Comparison of ENCODE assay signal across 14 cellular contexts in the genomic region with DNA sequence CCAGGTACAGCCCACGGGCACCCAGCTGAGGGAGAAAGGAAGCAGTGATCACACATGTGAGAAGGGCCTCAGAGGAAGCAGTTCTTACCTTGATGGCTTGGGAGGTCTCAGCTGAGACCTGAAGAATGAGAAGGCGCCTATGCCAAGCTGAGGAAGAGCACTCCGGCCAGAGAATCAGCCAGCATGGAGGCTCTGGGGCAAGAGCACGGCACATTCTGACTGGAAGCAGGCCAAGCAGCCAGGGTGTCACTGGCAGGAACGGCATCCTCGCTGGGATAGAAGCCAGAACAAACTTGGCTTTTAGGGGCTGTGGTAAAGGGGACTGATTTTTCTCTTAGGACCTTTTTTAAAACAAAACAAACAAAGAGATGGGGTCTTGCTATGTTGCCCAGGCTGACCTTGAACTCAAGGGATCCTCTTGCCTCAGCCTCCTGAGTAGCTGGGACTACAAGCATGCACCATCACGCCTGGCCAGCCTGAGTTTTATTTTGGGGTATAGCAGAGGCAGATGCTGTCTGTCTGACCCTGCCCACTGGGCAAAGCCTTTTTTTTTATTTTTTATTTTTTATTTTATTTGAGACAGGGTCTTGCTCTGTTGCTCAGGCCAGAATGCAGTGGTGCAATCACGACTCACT. TPM values are rescaled to one million over a fixed set of nuclear protein-coding genes. Genes with fewer than 3 reads are reported as not detected.
DNase-seq lines count a peak whose midpoint lies in the region; ATAC-seq, FAIRE-seq and TF ChIP-seq lines count a peak whose summit lies in the region.
"Had no signal": no experiment of that assay in that cellular context is flagged by ENCODE, and none has a peak within 500 bp of the region (broad histone marks: within the 10 kb centered on the region; RNA-seq: fewer than 3 reads in every experiment).

No MANE protein-coding gene starts in this region.

- H3K4me3 ChIP-seq in right atrium auricular region (no peak overlapping the region), thoracic aorta (no peak overlapping the region), colonic mucosa (no peak overlapping the region)
- H3K4me3 ChIP-seq: SJSA1 had no signal

- FAIRE-seq in frontal cortex (lab: Jason Lieb, UNC): no peak
- FAIRE-seq: H54 had no signal

- no peaks in the 10 kb centered on the region for H3K27me3 ChIP-seq in right atrium auricular region
- no peaks in the 10 kb centered on the region for H3K27me3 ChIP-seq in thoracic aorta (replicated peaks; ENCODE audit: insufficient read depth)
- H3K27me3 ChIP-seq in colonic mucosa: no peaks in the 10 kb centered on the region
- H3K27me3 ChIP-seq: SJSA1 had no signal

- no peaks in the 10 kb centered on the region for H3K27me3 Mint-ChIP-seq in activated CD4-positive, alpha-beta T cell treated with anti-CD3 and anti-CD28 coated beads, Interleukin-2, amount 10 ng/mL, durations not matched to agents 24 days and 14 days
- H3K27me3 Mint-ChIP-seq in central memory CD8-positive, alpha-beta T cell: no peaks in the 10 kb centered on the region
- no peaks in the 10 kb centered on the region for H3K27me3 Mint-ChIP-seq in activated T-helper 17 cell treated with anti-CD3 and anti-CD28 coated beads, Interleukin-2, amount 50 U/mL, for 72 hours

- H3K9me3 Mint-ChIP-seq in activated CD4-positive, alpha-beta T cell treated with anti-CD3 and anti-CD28 coated beads, Interleukin-2, amount 10 ng/mL, durations not matched to agents 24 days and 14 days: no peaks in the 10 kb centered on the region
- no peaks in the 10 kb centered on the region for H3K9me3 Mint-ChIP-seq in central memory CD8-positive, alpha-beta T cell
- H3K9me3 Mint-ChIP-seq in activated T-helper 17 cell treated with anti-CD3 and anti-CD28 coated beads, Interleukin-2, amount 50 U/mL, for 72 hours: no peaks in the 10 kb centered on the region

- H3K36me3 ChIP-seq in right atrium auricular region (peaks cover 35% of the 10 kb centered on the region), thoracic aorta (peaks cover 19% of the 10 kb centered on the region), colonic mucosa (peaks cover 6% of the 10 kb centered on the region)

- H3K27ac Mint-ChIP-seq in activated CD4-positive, alpha-beta T cell treated with anti-CD3 and anti-CD28 coated beads, Interleukin-2, amount 10 ng/mL, durations not matched to agents 24 days and 14 days: peak overlapping the region; percentile 63
- peak overlapping the region; percentile 6 for H3K27ac Mint-ChIP-seq in central memory CD8-positive, alpha-beta T cell (ENCODE audit: low read depth)
- no peak overlapping the region for H3K27ac Mint-ChIP-seq in activated T-helper 17 cell treated with anti-CD3 and anti-CD28 coated beads, Interleukin-2, amount 50 U/mL, for 72 hours

- no peak for TF ChIP-seq CTCF in right atrium auricular region (IDR thresholded peaks at IDR 0.05)
- TF ChIP-seq CTCF in thoracic aorta (IDR thresholded peaks at IDR 0.05): no peak
- TF ChIP-seq CTCF in colonic mucosa (IDR thresholded peaks at IDR 0.05): no peak

- H3K4me1 ChIP-seq in right atrium auricular region (peaks cover 0 to 21% of the 10 kb centered on the region in 2 donors), thoracic aorta (ENCODE audit: control insufficient read depth in 1 of 2, low read depth in 2 of 2) (peaks cover 0 to 10% of the 10 kb centered on the region in 2 donors), colonic mucosa (no peaks in the 10 kb centered on the region)
- H3K4me1 ChIP-seq: SJSA1 had no signal

- H3K27ac ChIP-seq in right atrium auricular region (peak overlapping the region; percentile 61 to 69), thoracic aorta (peak overlapping the region; percentile 23 to 46), colonic mucosa (no peak overlapping the region)
- H3K27ac ChIP-seq: SJSA1 had no signal

- no peak overlapping the region for H3K4me3 Mint-ChIP-seq in activated CD4-positive, alpha-beta T cell treated with anti-CD3 and anti-CD28 coated beads, Interleukin-2, amount 10 ng/mL, durations not matched to agents 24 days and 14 days
- no peak overlapping the region for H3K4me3 Mint-ChIP-seq in central memory CD8-positive, alpha-beta T cell
- H3K4me3 Mint-ChIP-seq in activated T-helper 17 cell treated with anti-CD3 and anti-CD28 coated beads, Interleukin-2, amount 50 U/mL, for 72 hours: no peak overlapping the region

- ATAC-seq in central memory CD8-positive, alpha-beta T cell (replicated peaks; ENCODE audit: extremely low read depth, poor library complexity, severe bottlenecking): no peak
- ATAC-seq in thoracic aorta (ENCODE audit: insufficient number of reproducible peaks, low FRiP score, low read depth): no peak
- no peak for ATAC-seq in activated T-helper 17 cell treated with anti-CD3 and anti-CD28 coated beads, Interleukin-2, amount 50 U/mL, for 72 hours (replicated peaks)

- H3K9me3 ChIP-seq in right atrium auricular region (no peaks in the 10 kb centered on the region), thoracic aorta (no peaks in the 10 kb centered on the region), colonic mucosa (no peaks in the 10 kb centered on the region)
- H3K9me3 ChIP-seq: SJSA1 had no signal

- H3K4me1 Mint-ChIP-seq in activated CD4-positive, alpha-beta T cell treated with anti-CD3 and anti-CD28 coated beads, Interleukin-2, amount 10 ng/mL, durations not matched to agents 24 days and 14 days: no peaks in the 10 kb centered on the region
- no peaks in the 10 kb centered on the region for H3K4me1 Mint-ChIP-seq in central memory CD8-positive, alpha-beta T cell
- no peaks in the 10 kb centered on the region for H3K4me1 Mint-ChIP-seq in activated T-helper 17 cell treated with anti-CD3 and anti-CD28 coated beads, Interleukin-2, amount 50 U/mL, for 72 hours

- intact Hi-C loops in activated CD4-positive, alpha-beta T cell treated with anti-CD3 and anti-CD28 coated beads, Interleukin-2, amount 10 ng/mL, durations not matched to agents 24 days and 14 days (cut with micrococcal nuclease): no loop called here
- intact Hi-C loops in colonic mucosa (cut with DNase I): no loop called here

- H3K36me3 Mint-ChIP-seq in activated CD4-positive, alpha-beta T cell treated with anti-CD3 and anti-CD28 coated beads, Interleukin-2, amount 10 ng/mL, durations not matched to agents 24 days and 14 days (ENCODE audit: low read depth): peaks cover 38% of the 10 kb centered on the region
- H3K36me3 Mint-ChIP-seq in central memory CD8-positive, alpha-beta T cell (ENCODE audit: insufficient read depth): peaks cover 38% of the 10 kb centered on the region
- peaks cover 50% of the 10 kb centered on the region for H3K36me3 Mint-ChIP-seq in activated T-helper 17 cell treated with anti-CD3 and anti-CD28 coated beads, Interleukin-2, amount 50 U/mL, for 72 hours (ENCODE audit: low read depth)

- no peak overlapping the region for H3K9ac ChIP-seq in colonic mucosa (ENCODE audit: low read depth in 2 of 2, low read length in 2 of 2)

- DNase-seq in activated CD4-positive, alpha-beta T cell treated with anti-CD3 and anti-CD28 coated beads, Interleukin-2, amount 10 ng/mL, durations not matched to agents 24 days and 14 days: no peak
- DNase-seq in activated CD4-positive, alpha-beta T cell treated with anti-CD3 and anti-CD28 coated beads for 1 hour: no peak
- no peak for DNase-seq in central memory CD8-positive, alpha-beta T cell (ENCODE audit: low spot score in 2 of 2)
- DNase-seq in right atrium auricular region (ENCODE audit: low spot score) (no peak), thoracic aorta (ENCODE audit: low spot score) (no peak), frontal cortex (ENCODE audit: low spot score in 2 of 2) (no peak), colonic mucosa (no peak)
- DNase-seq: amniotic stem cell; MV-4-11; stimulated activated CD4-positive, alpha-beta T cell treated with anti-CD3 and anti-CD28 coated beads, Interleukin-2, amount 100 ng/mL, for 24 hours had no signal

RNA-seq across cellular contexts. Expression of gene GHRH, which starts 17.6 kb away (rescaled TPM):
- total RNA-seq in activated CD4-positive, alpha-beta T cell treated with anti-CD3 and anti-CD28 coated beads, Interleukin-2, amount 10 ng/mL, durations not matched to agents 24 days and 14 days: not detected in 2 replicates
- total RNA-seq in right atrium auricular region: 1 to 10 TPM; 1.5 to 3.6 TPM
- total RNA-seq in thoracic aorta: not detected
- not detected for total RNA-seq in frontal cortex
- not detected for total RNA-seq in colonic mucosa
- total RNA-seq in activated T-helper 17 cell treated with anti-CD3 and anti-CD28 coated beads, Interleukin-2, amount 50 U/mL, for 72 hours: not detected
- total RNA-seq: osteocyte, SJSA1 had no signal

RNA-seq across cellular contexts. Expression of gene MANBAL, which starts 45.4 kb away (rescaled TPM):
- total RNA-seq in activated CD4-positive, alpha-beta T cell treated with anti-CD3 and anti-CD28 coated beads, Interleukin-2, amount 10 ng/mL, durations not matched to agents 24 days and 14 days: 13.4 and 13.7 TPM in 2 replicates
- 10 to 100 TPM; 13.1 to 17.8 TPM for total RNA-seq in right atrium auricular region
- 10 to 100 TPM; 29.0 to 34.3 TPM for total RNA-seq in thoracic aorta
- 14.7 TPM for total RNA-seq in frontal cortex
- total RNA-seq in colonic mucosa: 10 to 100 TPM; 27.1 to 44.6 TPM
- 10 to 100 TPM; 10.5 to 14.0 TPM for total RNA-seq in activated T-helper 17 cell treated with anti-CD3 and anti-CD28 coated beads, Interleukin-2, amount 50 U/mL, for 72 hours
